In genomic region chr1:202291961-202292712, GRCh38 we compare ENCODE assay signal across 8 cellular contexts. TPM values are rescaled to one million over a fixed set of nuclear protein-coding genes. Genes with fewer than 3 reads are reported as not detected.
DNase-seq lines count a peak whose midpoint lies in the region; TF ChIP-seq lines count a peak whose summit lies in the region.

No MANE protein-coding gene starts in this region.

- H3K4me3 ChIP-seq in AG09309 (ENCODE audit: control insufficient read depth, low read depth, low read length): no peak overlapping the region

- DNase-seq in AG09309 (ENCODE audit: low read depth): peak; percentile 43
- peak; percentile 91 for DNase-seq in HT1080 (ENCODE audit: low read depth)
- peak; percentile 86 for DNase-seq in amniotic epithelial cell (ENCODE audit: low read depth)
- peak; percentile 79 for DNase-seq in hepatic stellate cell (ENCODE audit: low spot score)
- no peak for DNase-seq in stimulated activated CD4-positive, alpha-beta T cell treated with anti-CD3 and anti-CD28 coated beads, Interleukin-1b, Interleukin-23, amount 100 ng/mL, for 48 hours
- DNase-seq in pons (ENCODE audit: low spot score): no peak
- DNase-seq in medulla oblongata (ENCODE audit: extremely low spot score): no peak
- no peak for DNase-seq in stimulated activated CD4-positive, alpha-beta T cell treated with anti-CD3 and anti-CD28 coated beads, Interleukin-12 subunit alpha, Interleukin-12 subunit beta, amount 100 ng/mL, for 4 hours

- TF ChIP-seq CTCF in AG09309 (IDR thresholded peaks at IDR 0.05; ENCODE audit: control insufficient read depth, insufficient read depth, low read depth, low read length, missing control alignments): no peak

RNA-seq across cellular contexts. Expression of gene UBE2T, which starts 49.6 kb away (rescaled TPM):
- total RNA-seq in HT1080 (2014; rRNA removed; shearing (Covaris generic)): 96.9 and 97.2 TPM in 2 replicates
- polyA plus RNA-seq in HT1080 (2015; cell fraction: cytosol; rRNA removed): 95.3 and 111 TPM in 2 replicates
- polyA plus RNA-seq in HT1080 (2015; cell fraction: nucleus; rRNA removed): 68.7 and 79.0 TPM in 2 replicates

RNA-seq across cellular contexts. Expression of gene PPP1R12B, which starts 56.4 kb away (rescaled TPM):
- 1.2 and 3.7 TPM in 2 replicates for total RNA-seq in HT1080 (2014; rRNA removed; shearing (Covaris generic))
- polyA plus RNA-seq in HT1080 (2015; cell fraction: cytosol; rRNA removed): 0.81 and 1.7 TPM in 2 replicates
- polyA plus RNA-seq in HT1080 (2015; cell fraction: nucleus; rRNA removed): 7.5 and 19.4 TPM in 2 replicates

Comparison
In these comparisons a context has a peak if more than half of its experiments do, and no peak if none do; other contexts are left out.
1. DNase-seq: peak in AG09309 (single experiment), HT1080 (single experiment), amniotic epithelial cell (single experiment) and hepatic stellate cell (single experiment); none in stimulated activated CD4-positive, alpha-beta T cell treated with anti-CD3 and anti-CD28 coated beads, Interleukin-1b, Interleukin-23, amount 100 ng/mL, for 48 hours (single experiment), pons (single experiment), medulla oblongata (single experiment) and stimulated activated CD4-positive, alpha-beta T cell treated with anti-CD3 and anti-CD28 coated beads, Interleukin-12 subunit alpha, Interleukin-12 subunit beta, amount 100 ng/mL, for 4 hours (single experiment).